11 cellular contexts compared by ENCODE assay signal in genomic region chr6:158707826-158708225, GRCh38. TPM values are rescaled to one million over a fixed set of nuclear protein-coding genes. Genes with fewer than 3 reads are reported as not detected.
DNase-seq lines count a peak whose midpoint lies in the region; ATAC-seq, FAIRE-seq and TF ChIP-seq lines count a peak whose summit lies in the region.
"Had no signal": no experiment of that assay in that cellular context is flagged by ENCODE, and none has a peak within 500 bp of the region (broad histone marks: within the 10 kb centered on the region; RNA-seq: fewer than 3 reads in every experiment).

No MANE protein-coding gene starts in this region.

- H3K27me3 ChIP-seq in duodenal mucosa (ENCODE audit: control insufficient read depth in 1 of 2, insufficient read depth in 2 of 2, low read length in 2 of 2) (no peaks in the 10 kb centered on the region), muscle layer of colon (ENCODE audit: control insufficient read depth in 1 of 2, insufficient read depth in 2 of 2, low read length in 2 of 2) (no peaks in the 10 kb centered on the region), vagina (no peaks in the 10 kb centered on the region), HepG2 (ENCODE audit: control insufficient read depth in 1 of 2, insufficient read depth in 2 of 2, low read length in 2 of 2) (peaks cover 4 to 11% of the 10 kb centered on the region in 2 experiments; a peak in 3 of 5 replicates)

- H3K27ac Mint-ChIP-seq in T-helper 1 cell treated with Interleukin-12 subunit alpha and Interleukin-12 subunit beta and Interleukin-4 antibody, amounts not matched to agents 30 μg/mL and 1 μg/mL, for 36 hours, result peak overlapping the region; percentile 20

- no peak for TF ChIP-seq RAD21 in HepG2 (CRISPR knock-in tag; IDR thresholded peaks at IDR 0.05)

- H3K9ac ChIP-seq in duodenal mucosa (ENCODE audit: low read depth in 1 of 2, low read length in 2 of 2) (no peak overlapping the region), muscle layer of colon (ENCODE audit: low read length) (no peak overlapping the region), HepG2 (ENCODE audit: insufficient read depth, low read depth, low read length) (no peak overlapping the region)

- H3K27ac ChIP-seq in duodenal mucosa (ENCODE audit: low read depth, low read length), result no peak overlapping the region
- H3K27ac ChIP-seq in muscle layer of colon (ENCODE audit: low read depth, low read length), result peak overlapping the region; percentile 24
- H3K27ac ChIP-seq in vagina, result peak overlapping the region; percentile 42
- no peak overlapping the region for H3K27ac ChIP-seq in HepG2 (ENCODE audit: extremely low read length, insufficient read depth, low read length)

- no peaks in the 10 kb centered on the region for H4K20me1 ChIP-seq in HepG2 (ENCODE audit: insufficient read depth, low read length)

- H3K4me1 Mint-ChIP-seq in T-helper 1 cell treated with Interleukin-12 subunit alpha and Interleukin-12 subunit beta and Interleukin-4 antibody, amounts not matched to agents 30 μg/mL and 1 μg/mL, for 36 hours (ENCODE audit: low read depth), result peaks cover 28% of the 10 kb centered on the region

- H3K27me3 Mint-ChIP-seq in T-helper 1 cell treated with Interleukin-12 subunit alpha and Interleukin-12 subunit beta and Interleukin-4 antibody, amounts not matched to agents 30 μg/mL and 1 μg/mL, for 36 hours (ENCODE audit: low read depth), result no peaks in the 10 kb centered on the region

- H3K9me3 Mint-ChIP-seq in T-helper 1 cell treated with Interleukin-12 subunit alpha and Interleukin-12 subunit beta and Interleukin-4 antibody, amounts not matched to agents 30 μg/mL and 1 μg/mL, for 36 hours, result no peaks in the 10 kb centered on the region
- H3K9me3 Mint-ChIP-seq: neural crest cell had no signal

- TF ChIP-seq POLR2A in vagina (IDR thresholded peaks at IDR 0.05), result no peak
- TF ChIP-seq POLR2A in HepG2 (IDR thresholded peaks at IDR 0.05; ENCODE audit: insufficient read depth in 1 of 2, low read depth in 2 of 2, low read length in 2 of 2), result no peak

- H3K4me2 ChIP-seq in HepG2 (ENCODE audit: low read depth, low read length), result no peak overlapping the region

- no peaks in the 10 kb centered on the region for H3K79me2 ChIP-seq in HepG2 (ENCODE audit: insufficient read depth, low read length)

- TF ChIP-seq CTCF in vagina (IDR thresholded peaks at IDR 0.05), result peak in 1 of 3 experiments; percentile 8
- no peak for TF ChIP-seq CTCF in HepG2 (CRISPR knock-in tag; IDR thresholded peaks at IDR 0.05)

- H3K4me1 ChIP-seq in duodenal mucosa (ENCODE audit: control insufficient read depth in 1 of 2, insufficient read depth in 2 of 2, low read length in 2 of 2), result peaks cover 39 to 45% of the 10 kb centered on the region in 2 donors
- H3K4me1 ChIP-seq in muscle layer of colon (ENCODE audit: insufficient read depth, low read length), result peaks cover 26% of the 10 kb centered on the region
- H3K4me1 ChIP-seq in vagina, result peaks cover 47% of the 10 kb centered on the region
- H3K4me1 ChIP-seq in HepG2 (ENCODE audit: insufficient read depth, low read length), result peaks cover 26% of the 10 kb centered on the region

- CTCF ChIA-PET in HepG2 (lab: Yijun Ruan, JAX; ENCODE audit: low intra/inter-chr PET ratio, low total read pairs), result no interaction called here

- POLR2A ChIA-PET in HepG2 (lab: Yijun Ruan, JAX), result no interaction called here

- H2AFZ ChIP-seq in HepG2 (ENCODE audit: low read length), result no peak overlapping the region

- BruUV-seq in HepG2 (replicated peaks; lab: Mats Ljungman, UMichigan), result no TSS peak

- TF ChIP-seq EP300 in HepG2 (IDR thresholded peaks at IDR 0.05; ENCODE audit: low read depth in 2 of 2, low read length in 2 of 2) (no peak), HepG2 (CRISPR knock-in tag; IDR thresholded peaks at IDR 0.05; ENCODE audit: borderline replicate concordance) (no peak)

- ATAC-seq in HepG2, result no peak

- WGBS in HepG2 (ENCODE audit: low lambda C conversion rate), result 61% methylated on average over 11 of the region's 11 CpGs

- H3K9me3 ChIP-seq in duodenal mucosa (ENCODE audit: control insufficient read depth in 1 of 2, low read length in 2 of 2) (no peaks in the 10 kb centered on the region), muscle layer of colon (ENCODE audit: low read length) (no peaks in the 10 kb centered on the region), vagina (no peaks in the 10 kb centered on the region), HepG2 (ENCODE audit: low read length) (no peaks in the 10 kb centered on the region)

- no peak overlapping the region for H3K4me3 Mint-ChIP-seq in T-helper 1 cell treated with Interleukin-12 subunit alpha and Interleukin-12 subunit beta and Interleukin-4 antibody, amounts not matched to agents 30 μg/mL and 1 μg/mL, for 36 hours
- H3K4me3 Mint-ChIP-seq: neural crest cell had no signal

- H3K4me3 ChIP-seq in duodenal mucosa (ENCODE audit: low read depth in 1 of 2, low read length in 2 of 2) (peak overlapping the region; percentile 4 to 12), muscle layer of colon (ENCODE audit: low read depth in 1 of 2, low read length in 2 of 2) (peak overlapping the region in 1 of 2 donors; percentile 4), vagina (no peak overlapping the region), HepG2 (replicated peaks in 1 of 3; ENCODE audit: insufficient read depth in 1 of 3, low read depth in 2 of 3, low read length in 3 of 3) (no peak overlapping the region)

- DNase-seq in T-helper 1 cell (no peak), vagina (ENCODE audit: extremely low spot score in 2 of 2) (no peak), GOT3 (lab: John Stamatoyannopoulos, UW) (no peak), frontal cortex (ENCODE audit: low spot score in 2 of 2) (no peak), HepG2 (ENCODE audit: low spot score) (no peak)
- DNase-seq: Karpas-422 had no signal

- intact Hi-C loops in vagina (cut with DNase I) (loop anchor here (10.0 kb wide), 1 partner anchor 287 kb away; no protein-coding TSS in a partner anchor), HepG2 (cut with micrococcal nuclease; ENCODE audit: unreplicated experiment) (loop anchor here (5.0 to 10.0 kb wide), 2 partner anchors 84 to 397 kb away; no protein-coding TSS in a partner anchor)

- no peaks in the 10 kb centered on the region for H3K36me3 ChIP-seq in duodenal mucosa (ENCODE audit: control insufficient read depth in 1 of 2, insufficient read depth in 2 of 2, low read length in 2 of 2)
- H3K36me3 ChIP-seq in muscle layer of colon (ENCODE audit: insufficient read depth, low read length), result no peaks in the 10 kb centered on the region
- no peaks in the 10 kb centered on the region for H3K36me3 ChIP-seq in vagina
- H3K36me3 ChIP-seq in HepG2 (replicated peaks in 1 of 2; ENCODE audit: control insufficient read depth in 1 of 2, insufficient read depth in 2 of 2, low read length in 2 of 2), result no peaks in the 10 kb centered on the region

- H3K36me3 Mint-ChIP-seq in T-helper 1 cell treated with Interleukin-12 subunit alpha and Interleukin-12 subunit beta and Interleukin-4 antibody, amounts not matched to agents 30 μg/mL and 1 μg/mL, for 36 hours (ENCODE audit: low read depth), result peaks cover 31% of the 10 kb centered on the region

- no peak for FAIRE-seq in frontal cortex (lab: Jason Lieb, UNC)
- FAIRE-seq in HepG2 (lab: Jason Lieb, UNC), result no peak
- FAIRE-seq: A204.1 had no signal

- in situ Hi-C loops in HepG2 (cut with HindIII; ENCODE audit: extremely low pct_ligation_motif_present, low pct_unique_long_range_greater_than_20kb), result loop anchor here (5.0 to 25.0 kb wide), 2 partner anchors 264 to 404 kb away; no protein-coding TSS in a partner anchor

TF ChIP-seq in HepG2, 621 proteins besides CTCF, POLR2A, EP300 and RAD21 (continues in another document):
- TF ChIP-seq TBX2 (CRISPR knock-in tag; IDR thresholded peaks at IDR 0.05; ENCODE audit: borderline replicate concordance), result no peak
- TF ChIP-seq ZNF558 (CRISPR knock-in tag; IDR thresholded peaks at IDR 0.05; ENCODE audit: borderline replicate concordance), result no peak
- TF ChIP-seq MLX (CRISPR knock-in tag; IDR thresholded peaks at IDR 0.05), result no peak
- no peak for TF ChIP-seq KDM4B (CRISPR knock-in tag; IDR thresholded peaks at IDR 0.05)
- no peak for TF ChIP-seq ZNF724P (CRISPR knock-in tag; IDR thresholded peaks at IDR 0.05; ENCODE audit: borderline replicate concordance)

RNA-seq across cellular contexts. Expression of gene SYTL3, which starts 58.0 kb away (rescaled TPM):
- total RNA-seq in vagina, result 10.8 TPM
- total RNA-seq in frontal cortex, result 2.0 TPM
- total RNA-seq in HepG2 (2016; rRNA removed; fragmentation: Illumina TruSeq; extraction: Trizol), result 0.11 and 0.17 TPM in 2 replicates
- total RNA-seq in HepG2 (2016; cell fraction: cytosol; rRNA removed; fragmentation: Illumina TruSeq; extraction: Trizol; ENCODE audit: low read depth), result 0.20 and 0.26 TPM in 2 replicates
- 0.19 and 0.25 TPM in 2 replicates for total RNA-seq in HepG2 (2016; cell fraction: insoluble cytoplasmic fraction; rRNA removed; fragmentation: Illumina TruSeq; extraction: Trizol)
- 0.14 and 0.15 TPM in 2 replicates for total RNA-seq in HepG2 (2016; cell fraction: membrane; rRNA removed; fragmentation: Illumina TruSeq; extraction: Trizol)
- total RNA-seq in HepG2 (2016; cell fraction: nucleus; rRNA removed; fragmentation: Illumina TruSeq; extraction: Trizol), result 0.37 and 0.50 TPM in 2 replicates
- polyA plus RNA-seq in HepG2 (2011; rRNA removed), result 0.21 and 0.28 TPM in 2 replicates
- 0.12 and 0.15 TPM in 2 replicates for polyA plus RNA-seq in HepG2 (2011; cell fraction: cytosol; rRNA removed)
- 0.59 and 0.64 TPM in 2 replicates for polyA plus RNA-seq in HepG2 (2011; cell fraction: nucleus; rRNA removed)
- 0.21 and 0.44 TPM in 2 replicates for polyA plus RNA-seq in HepG2 (2012)
- 0.16 and 0.17 TPM in 2 replicates for polyA plus RNA-seq in HepG2 (2016; cell fraction: cytosol; fragmentation: Illumina TruSeq; extraction: Trizol; ENCODE audit: low read depth)
- 0.10 and 0.34 TPM in 2 replicates for polyA plus RNA-seq in HepG2 (2016; cell fraction: insoluble cytoplasmic fraction; fragmentation: Illumina TruSeq; extraction: Trizol; ENCODE audit: low read depth)
- polyA plus RNA-seq in HepG2 (2016; cell fraction: membrane; fragmentation: Illumina TruSeq; extraction: Trizol; ENCODE audit: low read depth), result 0.07 and 0.15 TPM in 2 replicates
- polyA plus RNA-seq in HepG2 (2016; cell fraction: nucleus; fragmentation: Illumina TruSeq; extraction: Trizol; ENCODE audit: insufficient read depth, low read depth), result 0.22 and 0.72 TPM in 2 replicates
- 0.28 TPM in 1 of 2 replicates, not detected in the other for polyA minus RNA-seq in HepG2 (2011; rRNA and poly(A)+ RNA removed; ENCODE audit: low replicate concordance)
- not detected in 2 replicates for polyA minus RNA-seq in HepG2 (2011; cell fraction: cytosol; rRNA and poly(A)+ RNA removed)
- 0.64 and 0.87 TPM in 2 replicates for polyA minus RNA-seq in HepG2 (2011; cell fraction: nucleus; rRNA and poly(A)+ RNA removed)

Comparison
In these comparisons a context has a peak if more than half of its experiments do, and no peak if none do; other contexts are left out.
1. H3K27ac ChIP-seq: peak in muscle layer of colon (single experiment) and vagina (single experiment); none in duodenal mucosa (single experiment) and HepG2 (single experiment).
2. H3K4me3 ChIP-seq: peak in duodenal mucosa (2 of 2); none in vagina (0 of 2) and HepG2 (0 of 3).